ENCODE assay signal across 11 cellular contexts in genomic region chr9:35001803-35002502, GRCh38. TPM values are rescaled to one million over a fixed set of nuclear protein-coding genes. Genes with fewer than 3 reads are reported as not detected.
DNase-seq lines count a peak whose midpoint lies in the region; ATAC-seq and TF ChIP-seq lines count a peak whose summit lies in the region.
"Had no signal": no experiment of that assay in that cellular context is flagged by ENCODE, and none has a peak within 500 bp of the region (broad histone marks: within the 10 kb centered on the region; RNA-seq: fewer than 3 reads in every experiment).

No MANE protein-coding gene starts in this region.

- peak overlapping the region; percentile 55 for H3K9ac ChIP-seq in PC-3 (ENCODE audit: low read length)

- H3K79me2 ChIP-seq in PC-3 (ENCODE audit: low read length): no peaks in the 10 kb centered on the region

- peaks cover 29% of the 10 kb centered on the region for H3K4me1 Mint-ChIP-seq in nephron progenitor cell

- peaks cover 2% of the 10 kb centered on the region for H3K27me3 Mint-ChIP-seq in nephron progenitor cell (ENCODE audit: low read depth, poor library complexity)
- H3K27me3 Mint-ChIP-seq: effector memory CD8-positive, alpha-beta T cell; natural killer cell treated with Interleukin-12 subunit alpha and Interleukin-12 subunit beta and Interleukin-15 and Interleukin-18, amount 100 ng/mL, for 72 hours had no signal

- intact Hi-C loops in PC-3 (cut with micrococcal nuclease): no loop called here

- peaks cover 3% of the 10 kb centered on the region for H3K36me3 Mint-ChIP-seq in nephron progenitor cell (ENCODE audit: low read depth)
- H3K36me3 Mint-ChIP-seq: natural killer cell treated with Interleukin-12 subunit alpha and Interleukin-12 subunit beta and Interleukin-15 and Interleukin-18, amount 100 ng/mL, for 72 hours had no signal

- H3K27me3 ChIP-seq in GM06990 (replicated peaks; ENCODE audit: control insufficient read depth, insufficient read depth, low read length) (no peaks in the 10 kb centered on the region), PC-3 (ENCODE audit: low read length) (no peaks in the 10 kb centered on the region)
- H3K27me3 ChIP-seq: suprapubic skin had no signal

- no peak overlapping the region for H3K4me3 ChIP-seq in GM06990 (replicated peaks; ENCODE audit: low read depth, low read length)
- H3K4me3 ChIP-seq in PC-3 (ENCODE audit: low read length): no peak overlapping the region
- no peak overlapping the region for H3K4me3 ChIP-seq in fibroblast of pulmonary artery (replicated peaks; ENCODE audit: low read depth, low read length)
- H3K4me3 ChIP-seq: suprapubic skin had no signal

- no peak overlapping the region for H3K27ac Mint-ChIP-seq in nephron progenitor cell
- H3K27ac Mint-ChIP-seq: effector memory CD8-positive, alpha-beta T cell; natural killer cell treated with Interleukin-12 subunit alpha and Interleukin-12 subunit beta and Interleukin-15 and Interleukin-18, amount 100 ng/mL, for 72 hours had no signal

- no peaks in the 10 kb centered on the region for H3K9me2 ChIP-seq in PC-3 (replicated peaks; ENCODE audit: low read length)

- H3K4me2 ChIP-seq in PC-3 (ENCODE audit: low read length): peak overlapping the region; percentile 46

- H3K4me1 ChIP-seq in PC-3 (ENCODE audit: insufficient read depth, low read length): peaks cover 30% of the 10 kb centered on the region

- H3K27ac ChIP-seq in PC-3 (ENCODE audit: low read length): peak overlapping the region; percentile 93

- H2AFZ ChIP-seq in PC-3 (ENCODE audit: low read length): no peak overlapping the region

- TF ChIP-seq CTCF in GM06990 (IDR thresholded peaks at IDR 0.05; ENCODE audit: insufficient read depth, low read length, poor library complexity, severe bottlenecking) (no peak), PC-3 (conservative IDR thresholded peaks at IDR 0.05; ENCODE audit: low read depth, low read length) (no peak), fibroblast of pulmonary artery (IDR thresholded peaks at IDR 0.05; ENCODE audit: low read length, missing control alignments) (no peak), nephron progenitor cell (IDR thresholded peaks at IDR 0.05) (no peak)

- no peaks in the 10 kb centered on the region for H4K20me1 ChIP-seq in PC-3 (ENCODE audit: low read length)

- H3K4me3 Mint-ChIP-seq in nephron progenitor cell: no peak overlapping the region
- H3K4me3 Mint-ChIP-seq: effector memory CD8-positive, alpha-beta T cell; natural killer cell treated with Interleukin-12 subunit alpha and Interleukin-12 subunit beta and Interleukin-15 and Interleukin-18, amount 100 ng/mL, for 72 hours had no signal

- no peaks in the 10 kb centered on the region for H3K9me3 Mint-ChIP-seq in nephron progenitor cell
- H3K9me3 Mint-ChIP-seq: effector memory CD8-positive, alpha-beta T cell; natural killer cell treated with Interleukin-12 subunit alpha and Interleukin-12 subunit beta and Interleukin-15 and Interleukin-18, amount 100 ng/mL, for 72 hours had no signal

- POLR2A ChIA-PET in PC-3 (lab: Charles Lee; ENCODE audit: unreplicated experiment): interaction anchor here (0.6 kb wide), 1 partner anchor 70 kb away, joined by 3 read pairs; no protein-coding TSS in a partner anchor

- H3F3A ChIP-seq in PC-3 (ENCODE audit: low read length, unreplicated experiment): no peaks in the 10 kb centered on the region

- CTCF ChIA-PET in PC-3 (lab: Charles Lee): interaction anchor here (1.4 kb wide), 1 partner anchor 49 kb away, joined by 3 read pairs; no protein-coding TSS in a partner anchor

- peaks cover 6% of the 10 kb centered on the region for H3K36me3 ChIP-seq in GM06990 (ENCODE audit: control insufficient read depth, insufficient read depth, low read length)
- H3K36me3 ChIP-seq in PC-3 (ENCODE audit: low read depth, low read length): no peaks in the 10 kb centered on the region

- DNase-seq in A172 (ENCODE audit: low spot score): peak; percentile 45
- DNase-seq in GM06990 (ENCODE audit: extremely low read depth, insufficient read length): peak; percentile 29
- peak; percentile 72 for DNase-seq in PC-3
- peak; percentile 59 for DNase-seq in fibroblast of pulmonary artery (ENCODE audit: low read depth)
- DNase-seq in stimulated activated CD4-positive, alpha-beta T cell treated with anti-CD3 and anti-CD28 coated beads, Interleukin-4, amount 100 ng/mL, for 24 hours: no peak
- no peak for DNase-seq in SHP77 (lab: John Stamatoyannopoulos, UW)
- DNase-seq in nephron progenitor cell: no peak
- DNase-seq: effector memory CD8-positive, alpha-beta T cell had no signal

- no TSS peak for BruUV-seq in PC-3 (replicated peaks; lab: Mats Ljungman, UMichigan)

- H3K9me3 ChIP-seq in PC-3 (ENCODE audit: low read length): no peaks in the 10 kb centered on the region
- H3K9me3 ChIP-seq: suprapubic skin had no signal

- ATAC-seq in PC-3 (peak; percentile 57), HG03469 (IDR thresholded peaks at IDR 0.05; ENCODE audit: unreplicated experiment) (no peak)
- ATAC-seq: effector memory CD8-positive, alpha-beta T cell had no signal

RNA-seq across cellular contexts. Expression of gene DNAJB5, which starts 12.4 kb away (rescaled TPM):
- total RNA-seq in A172 (2014; rRNA removed; shearing (Covaris generic)): 3.3 and 6.7 TPM in 2 replicates
- total RNA-seq in PC-3 (2014; rRNA removed): 7.3 and 9.3 TPM in 2 replicates

RNA-seq across cellular contexts. Expression of gene PHF24, which starts 43.9 kb away (rescaled TPM):
- 0.05 TPM in 1 of 2 replicates, not detected in the other for total RNA-seq in A172 (2014; rRNA removed; shearing (Covaris generic))
- not detected in 2 replicates for total RNA-seq in PC-3 (2014; rRNA removed)
- total RNA-seq: natural killer cell treated with Interleukin-12 subunit alpha and Interleukin-12 subunit beta and Interleukin-15 and Interleukin-18, amount 100 ng/mL, for 72 hours had no signal

Comparison
In these comparisons a context has a peak if more than half of its experiments do, and no peak if none do; other contexts are left out.
1. DNase-seq: peak in A172 (single experiment), GM06990 (single experiment), PC-3 (single experiment) and fibroblast of pulmonary artery (single experiment); none in stimulated activated CD4-positive, alpha-beta T cell treated with anti-CD3 and anti-CD28 coated beads, Interleukin-4, amount 100 ng/mL, for 24 hours (single experiment), SHP77 (0 of 2) and nephron progenitor cell (single experiment).